ENCODE assay signal across 8 cellular contexts in the genomic region with DNA sequence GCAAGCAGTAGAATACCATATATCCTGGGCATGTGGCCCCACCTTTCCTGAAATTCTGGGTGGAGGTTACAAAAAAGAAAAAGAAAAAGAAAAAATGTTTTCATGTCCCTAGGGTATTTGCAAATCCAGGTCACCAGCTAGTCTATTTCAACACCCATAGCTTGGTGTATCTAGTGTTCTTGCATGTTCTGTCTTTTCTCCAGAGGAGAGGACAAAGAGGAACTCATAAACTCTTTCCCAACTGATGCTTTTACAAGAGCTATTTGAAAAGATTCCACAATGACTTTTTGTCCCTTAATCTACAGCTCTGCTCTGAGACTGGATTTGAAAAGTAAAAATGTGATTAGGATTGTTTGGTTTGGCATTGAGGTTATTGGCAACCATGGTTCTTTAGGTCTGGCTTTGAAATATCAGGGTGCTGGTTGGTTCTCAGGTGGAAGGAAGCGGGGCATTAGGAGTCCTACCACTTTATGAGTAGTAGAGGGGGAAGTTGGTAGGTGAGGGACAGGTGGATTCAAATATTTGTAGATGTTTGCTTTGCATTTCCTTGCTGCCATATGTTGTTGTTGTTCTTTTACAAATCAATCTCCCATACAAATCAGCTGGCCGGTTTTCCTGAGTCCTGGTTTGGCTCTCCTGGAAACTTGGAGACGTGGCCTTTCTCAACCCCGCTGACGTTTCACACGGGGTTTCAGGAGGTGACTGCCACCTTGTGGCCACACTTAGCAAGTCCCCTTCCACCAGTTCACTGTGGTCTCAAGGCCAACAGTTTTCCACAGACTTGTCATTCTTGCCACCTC.
A peak's percentile ranks its signal among the peaks of the same experiment; 100 is the strongest.
DNase-seq lines count a peak whose midpoint lies in the region; ATAC-seq and TF ChIP-seq lines count a peak whose summit lies in the region.

No MANE protein-coding gene starts in this region.

- DNase-seq in AG09319 (ENCODE audit: extremely low read depth, low read depth) (peak; percentile 15), HK-2 (ENCODE audit: unreplicated experiment) (peak; percentile 59), OCI-LY7 (ENCODE audit: low spot score) (peak; percentile 86), activated T-cell treated with anti-CD3 and anti-CD28 coated beads for 48 hours (ENCODE audit: low read depth) (peak; percentile 58), fibroblast of lung (ENCODE audit: low read depth in 2 of 2) (peak; percentile 46 to 73), nephron progenitor cell (peak; percentile 72)
- DNase-seq in stimulated activated naive B cell treated with anti-CD40 and anti-IgM and Interleukin-4, amounts not matched to agents 10 μg/mL and 1 μg/mL and 100 μg/mL, for 72 hours, result peak; percentile 51

- H3K4me1 ChIP-seq in OCI-LY7 (ENCODE audit: insufficient read depth, low read length, poor library complexity, severe bottlenecking), result peaks cover 38% of the 10 kb centered on the region
- H3K4me1 ChIP-seq in fibroblast of lung (ENCODE audit: control insufficient read depth, extremely low read depth, insufficient read depth, low read length), result no peaks in the 10 kb centered on the region

- H3K4me2 ChIP-seq in OCI-LY7 (ENCODE audit: low read length) (peak overlapping the region; percentile 50), fibroblast of lung (ENCODE audit: extremely low read depth, insufficient read depth, low read length) (no peak overlapping the region)

- peaks cover 6% of the 10 kb centered on the region for H3K4me1 Mint-ChIP-seq in nephron progenitor cell
- H3K4me1 Mint-ChIP-seq in stimulated activated naive B cell treated with anti-CD40 and anti-IgM and Interleukin-4, amounts not matched to agents 10 μg/mL and 1 μg/mL and 100 μg/mL, for 72 hours, result peaks cover 15 to 37% of the 10 kb centered on the region in 2 donors

- H3K27me3 Mint-ChIP-seq in nephron progenitor cell (ENCODE audit: low read depth, poor library complexity), result peaks cover 52% of the 10 kb centered on the region
- H3K27me3 Mint-ChIP-seq in stimulated activated naive B cell treated with anti-CD40 and anti-IgM and Interleukin-4, amounts not matched to agents 10 μg/mL and 1 μg/mL and 100 μg/mL, for 72 hours, result peaks cover 0 to 3% of the 10 kb centered on the region in 2 donors

- intact Hi-C loops in OCI-LY7 (cut with micrococcal nuclease; ENCODE audit: unreplicated experiment), result loop anchor here (1.0 kb wide), 6 partner anchors 89 to 290 kb away; a partner anchor contains a TSS

- no peak overlapping the region for H3K9ac ChIP-seq in fibroblast of lung (ENCODE audit: insufficient read depth, low read length)

- no peak overlapping the region for H3K4me3 Mint-ChIP-seq in nephron progenitor cell
- H3K4me3 Mint-ChIP-seq in stimulated activated naive B cell treated with anti-CD40 and anti-IgM and Interleukin-4, amounts not matched to agents 10 μg/mL and 1 μg/mL and 100 μg/mL, for 72 hours, result peak overlapping the region; percentile 77

- H3K9me3 Mint-ChIP-seq in nephron progenitor cell, result no peaks in the 10 kb centered on the region
- H3K9me3 Mint-ChIP-seq in stimulated activated naive B cell treated with anti-CD40 and anti-IgM and Interleukin-4, amounts not matched to agents 10 μg/mL and 1 μg/mL and 100 μg/mL, for 72 hours, result no peaks in the 10 kb centered on the region

- POLR2A ChIA-PET in OCI-LY7 (lab: Charles Lee), result interaction anchor here (0.6 to 3.4 kb wide), 9 partner anchors 14 to 735 kb away, joined by 3 to 27 read pairs (median 4); no protein-coding TSS in a partner anchor

- H3K9me3 ChIP-seq in OCI-LY7 (ENCODE audit: low read length) (no peaks in the 10 kb centered on the region), fibroblast of lung (ENCODE audit: control insufficient read depth, insufficient read depth, low read depth, low read length) (no peaks in the 10 kb centered on the region)

- H2AFZ ChIP-seq in OCI-LY7 (ENCODE audit: low read length) (peak overlapping the region; percentile 84), fibroblast of lung (ENCODE audit: low read length) (no peak overlapping the region)

- H4K20me1 ChIP-seq in OCI-LY7 (ENCODE audit: insufficient read depth, low read length) (no peaks in the 10 kb centered on the region), fibroblast of lung (ENCODE audit: control insufficient read depth, extremely low read depth, insufficient read depth, low read length) (no peaks in the 10 kb centered on the region)

- peak; percentile 75 for TF ChIP-seq CTCF in AG09319 (IDR thresholded peaks at IDR 0.05; ENCODE audit: low read depth, low read length)
- TF ChIP-seq CTCF in OCI-LY7 (conservative IDR thresholded peaks at IDR 0.05; ENCODE audit: low read length), result peak; percentile 99
- peak; percentile 84 to 88 for TF ChIP-seq CTCF in fibroblast of lung (conservative IDR thresholded peaks at IDR 0.05 in 1 of 2, IDR thresholded peaks at IDR 0.05 in 1 of 2; ENCODE audit: low read depth in 1 of 2, low read length in 2 of 2)
- peak; percentile 81 for TF ChIP-seq CTCF in nephron progenitor cell (IDR thresholded peaks at IDR 0.05)

- no peaks in the 10 kb centered on the region for H3K9me2 ChIP-seq in OCI-LY7 (ENCODE audit: insufficient read depth, low read length)

- no peak overlapping the region for H3K27ac ChIP-seq in OCI-LY7 (ENCODE audit: low read depth, low read length, poor library complexity, severe bottlenecking)
- H3K27ac ChIP-seq in fibroblast of lung (ENCODE audit: insufficient read depth, low read length), result no peak overlapping the region

- CTCF ChIA-PET in OCI-LY7 (lab: Charles Lee; ENCODE audit: unreplicated experiment), result interaction anchor here (0.5 to 3.0 kb wide), 6 partner anchors 99 to 169 kb away, joined by 3 to 30 read pairs (median 4); a partner anchor contains a TSS

- no peaks in the 10 kb centered on the region for H3K36me3 Mint-ChIP-seq in nephron progenitor cell (ENCODE audit: low read depth)
- no peaks in the 10 kb centered on the region for H3K36me3 Mint-ChIP-seq in stimulated activated naive B cell treated with anti-CD40 and anti-IgM and Interleukin-4, amounts not matched to agents 10 μg/mL and 1 μg/mL and 100 μg/mL, for 72 hours

- H3K4me3 ChIP-seq in OCI-LY7 (ENCODE audit: low read depth, low read length, poor library complexity, severe bottlenecking) (no peak overlapping the region), fibroblast of lung (replicated peaks in 1 of 4; ENCODE audit: control extremely low read depth in 1 of 4, insufficient read depth in 1 of 4, low read depth in 3 of 4, low read length in 4 of 4) (no peak overlapping the region)

- H3K36me3 ChIP-seq in OCI-LY7 (ENCODE audit: insufficient read depth, low read length) (no peaks in the 10 kb centered on the region), fibroblast of lung (ENCODE audit: control insufficient read depth, insufficient read depth, low read length) (no peaks in the 10 kb centered on the region)

- H3K79me2 ChIP-seq in OCI-LY7 (ENCODE audit: insufficient read depth, low read depth, low read length) (no peaks in the 10 kb centered on the region), fibroblast of lung (ENCODE audit: control insufficient read depth, insufficient read depth, low read length) (no peaks in the 10 kb centered on the region)

- BruUV-seq in OCI-LY7 (replicated peaks; lab: Mats Ljungman, UMichigan), result no TSS peak

- H3K27me3 ChIP-seq in fibroblast of lung (ENCODE audit: control insufficient read depth, insufficient read depth, low read length), result no peaks in the 10 kb centered on the region

- peak; percentile 75 for ATAC-seq in GM18907 (IDR thresholded peaks at IDR 0.05; ENCODE audit: unreplicated experiment)
- ATAC-seq in stimulated activated naive B cell treated with anti-CD40 and anti-IgM and Interleukin-4, amounts not matched to agents 10 μg/mL and 1 μg/mL and 100 μg/mL, for 72 hours (replicated peaks), result peak; percentile 90 to 91

- H3K27ac Mint-ChIP-seq in nephron progenitor cell, result no peak overlapping the region
- H3K27ac Mint-ChIP-seq in stimulated activated naive B cell treated with anti-CD40 and anti-IgM and Interleukin-4, amounts not matched to agents 10 μg/mL and 1 μg/mL and 100 μg/mL, for 72 hours, result no peak overlapping the region

Comparison
In these comparisons a context has a peak if more than half of its experiments do, and no peak if none do; other contexts are left out.
1. DNase-seq: peak in every context shown above with its lines; median percentile 86 in OCI-LY7; 72 in nephron progenitor cell; 60 in fibroblast of lung; 59 in HK-2; 58 in activated T-cell treated with anti-CD3 and anti-CD28 coated beads for 48 hours; 51 in stimulated activated naive B cell treated with anti-CD40 and anti-IgM and Interleukin-4, amounts not matched to agents 10 μg/mL and 1 μg/mL and 100 μg/mL, for 72 hours; 15 in AG09319.